ENCODE assay signal across 11 cellular contexts in the genomic region with DNA sequence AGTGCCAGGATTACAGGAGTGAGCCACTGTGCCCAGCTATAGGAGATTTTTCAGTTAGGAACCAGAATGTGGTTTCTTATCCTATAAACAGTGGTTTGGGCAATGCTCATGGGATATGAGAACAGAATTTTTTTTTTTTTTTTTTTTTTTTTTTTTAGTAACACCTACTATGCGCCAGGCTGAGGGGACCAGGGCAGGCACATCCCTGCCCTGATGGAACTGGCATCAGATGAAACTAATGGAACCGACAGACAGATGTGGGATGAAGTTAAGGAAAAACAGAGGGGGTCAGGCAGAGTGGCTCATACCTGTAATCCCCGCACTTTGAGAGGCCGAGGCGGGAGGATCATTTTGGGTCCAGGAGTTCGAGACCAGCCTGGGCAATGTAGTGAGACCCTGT. TPM values are rescaled to one million over a fixed set of nuclear protein-coding genes. Genes with fewer than 3 reads are reported as not detected.
"Had no signal": no experiment of that assay in that cellular context is flagged by ENCODE, and none has a peak within 500 bp of the region (broad histone marks: within the 10 kb centered on the region; RNA-seq: fewer than 3 reads in every experiment).

No MANE protein-coding gene starts in this region.

- H3K9ac ChIP-seq: GM23248 had no signal

- FAIRE-seq: HTR-8/SVneo had no signal

- DNase-seq: GM23248, GOT3, H7, HFFc6 had no signal

- H3K4me1 ChIP-seq: HAP-1 had no signal

- H2AFZ ChIP-seq: GM23248 had no signal

- H3K27ac ChIP-seq: GM23248, HL-60 had no signal

- H3K9me3 ChIP-seq: HAP-1 had no signal

- ATAC-seq: HCT116 had no signal

- H3K36me3 ChIP-seq: HAP-1 had no signal

- H3K4me3 ChIP-seq: GM23248, HAP-1 had no signal

RNA-seq across cellular contexts. Expression of gene SEC14L4, which starts 4.9 kb away (rescaled TPM):
- total RNA-seq: H4, H7, HFFc6 had no signal
- polyA plus RNA-seq: IgD-negative memory B cell had no signal

RNA-seq across cellular contexts. Expression of gene SEC14L3, which starts 28.8 kb away (rescaled TPM):
- total RNA-seq: GM23248, H4, H7, HFFc6, HT-29 had no signal
- polyA plus RNA-seq: GM23248, IgD-negative memory B cell had no signal

RNA-seq across cellular contexts. Expression of gene SEC14L6, which starts 45.9 kb away (rescaled TPM):
- total RNA-seq: GM23248, H4, HFFc6, HT-29 had no signal
- polyA plus RNA-seq: GM23248, IgD-negative memory B cell had no signal
